13 cellular contexts compared by ENCODE assay signal in genomic region chr16:53872248-53873221, GRCh38.
DNase-seq lines count a peak whose midpoint lies in the region; ATAC-seq and TF ChIP-seq lines count a peak whose summit lies in the region.
"Had no signal": no experiment of that assay in that cellular context is flagged by ENCODE, and none has a peak within 500 bp of the region (broad histone marks: within the 10 kb centered on the region; RNA-seq: fewer than 3 reads in every experiment).

No MANE protein-coding gene starts in this region.

- H3K36me3 Mint-ChIP-seq in T-helper 17 cell (ENCODE audit: low read depth) = peaks cover 24% of the 10 kb centered on the region

- intact Hi-C loops in transverse colon (cut with DNase I; ENCODE audit: low total_unique reads) = no loop called here

- peaks cover 7% of the 10 kb centered on the region for H3K4me1 Mint-ChIP-seq in T-helper 17 cell

- H3K27ac Mint-ChIP-seq in T-helper 17 cell = peak overlapping the region; percentile 5

- H3K27me3 ChIP-seq in transverse colon = no peaks in the 10 kb centered on the region
- H3K27me3 ChIP-seq: esophagus squamous epithelium, stomach had no signal

- no peak for TF ChIP-seq EP300 in transverse colon (IDR thresholded peaks at IDR 0.05; ENCODE audit: low read depth)

- H3K4me1 ChIP-seq in transverse colon = no peaks in the 10 kb centered on the region
- H3K4me1 ChIP-seq: esophagus squamous epithelium, stomach had no signal

- in situ Hi-C loops in transverse colon (cut with MboI; ENCODE audit: low pct_ligation_motif_present in 1 of 4, low pct_unique_long_range_greater_than_20kb in 1 of 4, low sequenced_read_pairs in 3 of 4) = no loop called here

- H3K36me3 ChIP-seq in transverse colon = no peaks in the 10 kb centered on the region

- TF ChIP-seq POLR2A in transverse colon (IDR thresholded peaks at IDR 0.05) = no peak

- no peak overlapping the region for H3K4me3 Mint-ChIP-seq in T-helper 17 cell

- WGBS in transverse colon (ENCODE audit: low coverage in 1 of 2), 2 donors = 77 to 88% methylated on average over 1 of the region's 1 CpG

- CTCF ChIA-PET in AG04449 (lab: Yijun Ruan, JAX) = no interaction called here

- POLR2A ChIA-PET in AG04449 (lab: Yijun Ruan, JAX) = no interaction called here

- H3K4me3 ChIP-seq in AG04449 (ENCODE audit: low read depth, low read length) = no peak overlapping the region
- H3K4me3 ChIP-seq in fibroblast of the aortic adventitia (ENCODE audit: low read depth, low read length) = no peak overlapping the region
- H3K4me3 ChIP-seq in transverse colon = no peak overlapping the region
- H3K4me3 ChIP-seq: esophagus squamous epithelium, stomach had no signal

- peaks cover 4% of the 10 kb centered on the region for H3K9me3 ChIP-seq in T-helper 17 cell (ENCODE audit: control insufficient read depth, low read length, poor library complexity, severe bottlenecking)
- peaks cover 7 to 11% of the 10 kb centered on the region in 2 donors for H3K9me3 ChIP-seq in transverse colon
- H3K9me3 ChIP-seq: esophagus squamous epithelium had no signal

- TF ChIP-seq CTCF in AG04449 (IDR thresholded peaks at IDR 0.05; ENCODE audit: insufficient read depth, low read length, missing control alignments) (no peak), fibroblast of the aortic adventitia (IDR thresholded peaks at IDR 0.05; ENCODE audit: insufficient read depth, low read length) (no peak), transverse colon (IDR thresholded peaks at IDR 0.05) (no peak)

- no peaks in the 10 kb centered on the region for H3K27me3 Mint-ChIP-seq in T-helper 17 cell

- ATAC-seq in T-helper 17 cell = no peak
- ATAC-seq in GM18868 (IDR thresholded peaks at IDR 0.05; ENCODE audit: unreplicated experiment) = no peak
- ATAC-seq: left lobe of liver had no signal

- peak; percentile 79 for DNase-seq in AG04449 (ENCODE audit: low read depth, low spot score)
- DNase-seq in GM04503 (ENCODE audit: low read depth) = peak; percentile 66
- no peak for DNase-seq in T-helper 17 cell
- peak; percentile 78 for DNase-seq in fibroblast of the aortic adventitia (ENCODE audit: low read depth)
- no peak for DNase-seq in hippocampal formation (lab: John Stamatoyannopoulos, UW)
- no peak for DNase-seq in iPS-NIHi11 (ENCODE audit: low spot score)
- DNase-seq in transverse colon = no peak
- DNase-seq: esophagus squamous epithelium; NCI-H1092 treated with DMSO at 0.1 percent for 48 hours; NK-92 treated with Interleukin-12 subunit alpha and Interleukin-12 subunit beta, amount 100 ng/mL, for 24 hours; stomach had no signal

- H3K27ac ChIP-seq in transverse colon = no peak overlapping the region
- H3K27ac ChIP-seq: esophagus squamous epithelium, stomach had no signal

Comparison
In these comparisons a context has a peak if more than half of its experiments do, and no peak if none do; other contexts are left out.
1. DNase-seq: peak in AG04449 (single experiment), GM04503 (single experiment) and fibroblast of the aortic adventitia (single experiment); none in T-helper 17 cell (0 of 3), hippocampal formation (0 of 2), iPS-NIHi11 (single experiment) and transverse colon (single experiment).